ENCODE assay signal across 26 cellular contexts in the genomic region with DNA sequence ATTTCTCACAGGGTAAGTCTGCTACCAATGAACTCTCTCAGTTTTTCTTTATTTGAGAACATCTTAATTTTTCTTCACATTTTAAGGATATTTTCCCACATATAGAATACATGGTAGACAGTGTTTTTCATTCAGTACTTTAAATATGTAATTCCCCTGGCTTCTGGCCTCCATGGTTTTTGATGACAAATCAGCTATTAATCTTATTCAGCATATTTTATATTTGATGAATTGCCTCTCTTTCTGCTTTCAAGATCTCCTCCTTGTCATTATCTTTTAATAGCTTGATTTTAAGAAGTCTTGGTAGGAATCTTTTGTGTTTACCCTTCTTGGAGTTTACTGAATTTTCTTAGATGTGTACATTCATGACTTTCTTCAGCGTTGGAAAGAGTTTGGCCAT.
"Had no signal": no experiment of that assay in that cellular context is flagged by ENCODE, and none has a peak within 500 bp of the region (broad histone marks: within the 10 kb centered on the region; RNA-seq: fewer than 3 reads in every experiment).

No MANE protein-coding gene starts in this region.

- H3K36me3 ChIP-seq: colonic mucosa, esophagus muscularis mucosa, esophagus squamous epithelium, gastrocnemius medialis, gastroesophageal sphincter, heart left ventricle, heart right ventricle had no signal

- H3K27ac ChIP-seq: colonic mucosa, coronary artery, dorsolateral prefrontal cortex, epithelial cell of prostate, esophagus muscularis mucosa, esophagus squamous epithelium, foreskin keratinocyte, gastrocnemius medialis, gastroesophageal sphincter, heart left ventricle, heart right ventricle had no signal

- DNase-seq: colonic mucosa; cortex of kidney; dermis blood vessel endothelial cell; dorsolateral prefrontal cortex; effector CD4-positive, alpha-beta T cell; effector CD8-positive, alpha-beta T cell; effector memory CD4-positive, alpha-beta T cell; effector memory CD8-positive, alpha-beta T cell; endodermal cell; erythroblast; esophagus squamous epithelium; foreskin fibroblast; foreskin keratinocyte; foreskin melanocyte; gastrocnemius medialis; glutamatergic neuron; head of caudate nucleus; heart left ventricle; heart right ventricle had no signal

- H3K4me3 ChIP-seq: colonic mucosa, coronary artery, dorsolateral prefrontal cortex, esophagus muscularis mucosa, esophagus squamous epithelium, gastrocnemius medialis, gastroesophageal sphincter, heart left ventricle, heart right ventricle had no signal

- ATAC-seq: effector memory CD8-positive, alpha-beta T cell; esophagus mucosa; foreskin keratinocyte; gastrocnemius medialis; gastroesophageal sphincter; heart left ventricle; heart right ventricle had no signal

- H3K27me3 ChIP-seq: colonic mucosa, dorsolateral prefrontal cortex, esophagus muscularis mucosa, esophagus squamous epithelium, foreskin keratinocyte, gastrocnemius medialis, gastroesophageal sphincter, heart left ventricle, heart right ventricle had no signal

- H3K9me3 ChIP-seq: colonic mucosa, esophagus muscularis mucosa, esophagus squamous epithelium, gastrocnemius medialis, gastroesophageal sphincter had no signal

- H3K4me1 ChIP-seq: colonic mucosa, esophagus muscularis mucosa, esophagus squamous epithelium, foreskin keratinocyte, gastrocnemius medialis, gastroesophageal sphincter, heart left ventricle, heart right ventricle had no signal

- FAIRE-seq: endothelial cell of umbilical vein, frontal cortex had no signal
